1 cellular context compared by ENCODE assay signal in genomic region chr21:36945496-36946138, GRCh38.
TF ChIP-seq lines count a peak whose summit lies in the region.

No MANE protein-coding gene starts in this region.

TF ChIP-seq in K562, 482 proteins besides CTCF, POLR2A, EP300 and RAD21 (continued from another document and continues in another):
- TF ChIP-seq AFF1 (IDR thresholded peaks at IDR 0.05; ENCODE audit: low read depth in 1 of 2, partially characterized antibody in 2 of 2) (no peak), ZNF217 (CRISPR knock-in tag; IDR thresholded peaks at IDR 0.05) (no peak), CXXC5 (CRISPR knock-in tag; IDR thresholded peaks at IDR 0.05) (no peak), ZNF282 (CRISPR knock-in tag; IDR thresholded peaks at IDR 0.05) (no peak), ZNF77 (CRISPR knock-in tag; IDR thresholded peaks at IDR 0.05) (no peak), DDX20 (tag; IDR thresholded peaks at IDR 0.05; ENCODE audit: low read depth) (no peak), ZNF140 (CRISPR knock-in tag; IDR thresholded peaks at IDR 0.05) (no peak), PTRF (tag; IDR thresholded peaks at IDR 0.05) (no peak), CBX3 (IDR thresholded peaks at IDR 0.05; ENCODE audit: borderline replicate concordance in 1 of 2, low read length in 2 of 2) (no peak), PURB (CRISPR knock-in tag; IDR thresholded peaks at IDR 0.05; ENCODE audit: low read depth) (no peak), ZNF212 (CRISPR knock-in tag; IDR thresholded peaks at IDR 0.05) (no peak), ZBTB9 (CRISPR knock-in tag; IDR thresholded peaks at IDR 0.05) (no peak), NR2F6 (CRISPR knock-in tag; IDR thresholded peaks at IDR 0.05) (no peak), ZNF232 (CRISPR knock-in tag; IDR thresholded peaks at IDR 0.05) (no peak), CEBPB (tag; IDR thresholded peaks at IDR 0.05) (peak; percentile 98), HOMEZ (CRISPR knock-in tag; IDR thresholded peaks at IDR 0.05) (no peak), TAL1 (IDR thresholded peaks at IDR 0.05) (peak; percentile 66), E2F3 (CRISPR knock-in tag; IDR thresholded peaks at IDR 0.05) (no peak), PATZ1 (CRISPR knock-in tag; IDR thresholded peaks at IDR 0.05; ENCODE audit: borderline replicate concordance) (no peak), HMG20B (CRISPR knock-in tag; IDR thresholded peaks at IDR 0.05) (no peak), RBFOX2 (IDR thresholded peaks at IDR 0.05; ENCODE audit: low read depth, low read length) (no peak), PHF20 (IDR thresholded peaks at IDR 0.05; ENCODE audit: partially characterized antibody) (no peak), RBBP5 (IDR thresholded peaks at IDR 0.05; ENCODE audit: borderline replicate concordance, insufficient read depth, low read length, poor library complexity, severe bottlenecking) (no peak), CBFA2T3 (IDR thresholded peaks at IDR 0.05) (peak; percentile 73), ZNF347 (CRISPR knock-in tag; IDR thresholded peaks at IDR 0.05; ENCODE audit: low read depth) (no peak), ZNF398 (CRISPR knock-in tag; IDR thresholded peaks at IDR 0.05) (no peak), DNMT1 (IDR thresholded peaks at IDR 0.05) (no peak), ZNF175 (CRISPR knock-in tag; IDR thresholded peaks at IDR 0.05; ENCODE audit: low read depth) (no peak), AFF4 (CRISPR knock-in tag; IDR thresholded peaks at IDR 0.05) (no peak), THRB (CRISPR knock-in tag; conservative IDR thresholded peaks at IDR 0.05) (no peak), ETS2 (tag; IDR thresholded peaks at IDR 0.05; ENCODE audit: borderline replicate concordance, poor library complexity, severe bottlenecking) (no peak), CBFA2T2 (conservative IDR thresholded peaks at IDR 0.05) (0 out of 2 replicates have a peak, but pooled peaks have one; percentile 30), PKNOX1 (IDR thresholded peaks at IDR 0.05) (peak; percentile 59; the same call in 1 of the 2 replicates), SUPT5H (IDR thresholded peaks at IDR 0.05) (no peak), SMARCE1 (IDR thresholded peaks at IDR 0.05) (0 out of 2 replicates have a peak, but pooled peaks have one; percentile 55), RBM22 (IDR thresholded peaks at IDR 0.05; ENCODE audit: low read depth, low read length, poor library complexity, severe bottlenecking) (no peak), ZNF395 (CRISPR knock-in tag; IDR thresholded peaks at IDR 0.05) (no peak), ZNF134 (CRISPR knock-in tag; conservative IDR thresholded peaks at IDR 0.05) (no peak), CCAR2 (IDR thresholded peaks at IDR 0.05; ENCODE audit: low read depth, low read length) (no peak), FOXK2 (conservative IDR thresholded peaks at IDR 0.05 in 1 of 2, IDR thresholded peaks at IDR 0.05 in 1 of 2; ENCODE audit: low read depth in 2 of 2) (no peak), MCM2 (IDR thresholded peaks at IDR 0.05; ENCODE audit: low read depth) (no peak), GTF2E2 (tag; IDR thresholded peaks at IDR 0.05) (no peak), MYNN (IDR thresholded peaks at IDR 0.05) (no peak), MYNN (CRISPR knock-in tag; IDR thresholded peaks at IDR 0.05) (no peak), BRD9 (IDR thresholded peaks at IDR 0.05; ENCODE audit: low read depth, partially characterized antibody) (no peak), JUND (IDR thresholded peaks at IDR 0.05; ENCODE audit: borderline replicate concordance, low read depth, low read length) (no peak), JUND (tag; IDR thresholded peaks at IDR 0.05; ENCODE audit: borderline replicate concordance, low read depth, low read length) (no peak)
